ENCODE assay signal across 8 cellular contexts in genomic region chr10:97914837-97915211, GRCh38.
DNase-seq lines count a peak whose midpoint lies in the region; ATAC-seq lines count a peak whose summit lies in the region.

No MANE protein-coding gene starts in this region.

- no peaks in the 10 kb centered on the region for H3K36me3 Mint-ChIP-seq in activated CD4-positive, alpha-beta T cell treated with anti-CD3 and anti-CD28 coated beads for 36 hours (ENCODE audit: low read depth)

- DNase-seq in EL (peak; percentile 58), NCI-H226 (peak; percentile 16), cerebellar cortex (ENCODE audit: low spot score) (peak; percentile 75), left colon (peak; percentile 63 to 90)
- DNase-seq in activated CD4-positive, alpha-beta T cell treated with anti-CD3 and anti-CD28 coated beads for 36 hours: peak; percentile 90
- peak; percentile 79 for DNase-seq in stimulated activated CD4-positive, alpha-beta T cell treated with anti-CD3 and anti-CD28 coated beads, Interleukin-4, amount 100 ng/mL, for 1 hour

- ATAC-seq in HG02759 (IDR thresholded peaks at IDR 0.05; ENCODE audit: unreplicated experiment): peak; percentile 75
- peak; percentile 98 for ATAC-seq in activated CD4-positive, alpha-beta T cell treated with anti-CD3 and anti-CD28 coated beads for 36 hours
- peak; percentile 98 for ATAC-seq in left colon
- ATAC-seq in HG03135 (IDR thresholded peaks at IDR 0.05; ENCODE audit: unreplicated experiment): no peak

- no peak overlapping the region for H3K27ac Mint-ChIP-seq in activated CD4-positive, alpha-beta T cell treated with anti-CD3 and anti-CD28 coated beads for 36 hours

- CTCF ChIA-PET in activated CD4-positive, alpha-beta T cell treated with anti-CD3 and anti-CD28 coated beads for 36 hours (lab: Charles Lee): interaction anchor here (0.6 to 3.4 kb wide), 31 partner anchors 9 to 1362 kb away, joined by 3 to 73 read pairs (median 3); no protein-coding TSS in a partner anchor

- H3K4me1 Mint-ChIP-seq in activated CD4-positive, alpha-beta T cell treated with anti-CD3 and anti-CD28 coated beads for 36 hours: peaks cover 4% of the 10 kb centered on the region

- intact Hi-C loops in activated CD4-positive, alpha-beta T cell treated with anti-CD3 and anti-CD28 coated beads for 36 hours (cut with DNase I, micrococcal nuclease): loop anchor here (1.0 to 5.0 kb wide), 7 partner anchors 112 to 1332 kb away; no protein-coding TSS in a partner anchor
- intact Hi-C loops in left colon (cut with DNase I, micrococcal nuclease): loop anchor here (5.0 to 10.0 kb wide), 2 partner anchors 127 to 130 kb away; no protein-coding TSS in a partner anchor

- no peak overlapping the region for H3K4me3 Mint-ChIP-seq in activated CD4-positive, alpha-beta T cell treated with anti-CD3 and anti-CD28 coated beads for 36 hours

- POLR2A ChIA-PET in activated CD4-positive, alpha-beta T cell treated with anti-CD3 and anti-CD28 coated beads for 36 hours (lab: Charles Lee): interaction anchor here (1.1 kb wide), 1 partner anchor 123 kb away, joined by 3 read pairs; no protein-coding TSS in a partner anchor

- no peaks in the 10 kb centered on the region for H3K9me3 Mint-ChIP-seq in activated CD4-positive, alpha-beta T cell treated with anti-CD3 and anti-CD28 coated beads for 36 hours (ENCODE audit: low read depth)

- peaks cover 4% of the 10 kb centered on the region for H3K27me3 Mint-ChIP-seq in activated CD4-positive, alpha-beta T cell treated with anti-CD3 and anti-CD28 coated beads for 36 hours

Comparison
In these comparisons a context has a peak if more than half of its experiments do, and no peak if none do; other contexts are left out.
1. DNase-seq: peak in every context shown above with its lines; median percentile 90 in activated CD4-positive, alpha-beta T cell treated with anti-CD3 and anti-CD28 coated beads for 36 hours; 79 in stimulated activated CD4-positive, alpha-beta T cell treated with anti-CD3 and anti-CD28 coated beads, Interleukin-4, amount 100 ng/mL, for 1 hour; 76 in left colon; 75 in cerebellar cortex; 58 in EL; 16 in NCI-H226.